Comparison of ENCODE assay signal across 15 cellular contexts in genomic region chr18:79518683-79519128, GRCh38.
A peak's percentile ranks its signal among the peaks of the same experiment; 100 is the strongest.
DNase-seq lines count a peak whose midpoint lies in the region; ATAC-seq and TF ChIP-seq lines count a peak whose summit lies in the region.
"Had no signal": no experiment of that assay in that cellular context is flagged by ENCODE, and none has a peak within 500 bp of the region (broad histone marks: within the 10 kb centered on the region; RNA-seq: fewer than 3 reads in every experiment).

No MANE protein-coding gene starts in this region.

- in situ Hi-C loops in mammary epithelial cell (cut with MboI; ENCODE audit: low sequenced_read_pairs in 2 of 2), result no loop called here

- TF ChIP-seq CTCF in breast epithelium (IDR thresholded peaks at IDR 0.05) (no peak), mammary epithelial cell (conservative IDR thresholded peaks at IDR 0.05 in 1 of 2, IDR thresholded peaks at IDR 0.05 in 1 of 2; ENCODE audit: extremely low read depth in 1 of 2, insufficient read depth in 1 of 2, low read depth in 1 of 2, low read length in 2 of 2) (no peak)

- no peaks in the 10 kb centered on the region for H4K20me1 ChIP-seq in mammary epithelial cell (ENCODE audit: insufficient read depth, low read length)

- H3K4me3 ChIP-seq in breast epithelium, result no peak overlapping the region
- no peak overlapping the region for H3K4me3 ChIP-seq in mammary epithelial cell (replicated peaks in 1 of 3; ENCODE audit: insufficient read depth in 1 of 3, low read depth in 2 of 3, low read length in 3 of 3)
- H3K4me3 ChIP-seq: heart right ventricle, right atrium auricular region had no signal

- no peak overlapping the region for H3K4me2 ChIP-seq in mammary epithelial cell (ENCODE audit: insufficient read depth, low read depth, low read length)
- H3K4me2 ChIP-seq: SK-N-SH had no signal

- DNase-seq in breast epithelium (ENCODE audit: low spot score in 2 of 2) (peak; percentile 15 to 44), mammary epithelial cell (no peak), left lobe of liver (ENCODE audit: low spot score) (peak; percentile 33), OCI-M1 (lab: John Stamatoyannopoulos, UW) (no peak)
- no peak for DNase-seq in activated CD8-positive, alpha-beta T cell treated with anti-CD3 and anti-CD28 coated beads, Interleukin-2, amount 10 ng/mL, durations not matched to agents 7 days and 5 days
- DNase-seq: central memory CD4-positive, alpha-beta T cell; heart right ventricle; NCI-H1105 treated with DMSO at 0.1 percent for 48 hours; NCI-H2171 treated with DMSO at 0.1 percent for 48 hours; NCI-H774; SK-N-SH; substantia nigra had no signal

- 77% methylated on average over 13 of the region's 14 CpGs for WGBS in mammary epithelial cell (ENCODE audit: low coverage, missing lambda C conversion rate)

- intact Hi-C loops in breast epithelium (cut with DNase I; ENCODE audit: low total_unique reads), result no loop called here
- intact Hi-C loops in mammary epithelial cell (cut with micrococcal nuclease), result no loop called here

- H3K36me3 ChIP-seq in breast epithelium (no peaks in the 10 kb centered on the region), mammary epithelial cell (ENCODE audit: insufficient read depth, low read length) (no peaks in the 10 kb centered on the region)
- H3K36me3 ChIP-seq: right atrium auricular region had no signal

- POLR2A ChIA-PET in activated CD8-positive, alpha-beta T cell treated with anti-CD3 and anti-CD28 coated beads, Interleukin-2, amount 10 ng/mL, durations not matched to agents 7 days and 5 days (lab: Charles Lee), result no interaction called here

- no peaks in the 10 kb centered on the region for H3K4me1 ChIP-seq in breast epithelium
- H3K4me1 ChIP-seq in mammary epithelial cell (ENCODE audit: insufficient read depth, low read length), result no peaks in the 10 kb centered on the region

- no peak overlapping the region for H3K9ac ChIP-seq in mammary epithelial cell (ENCODE audit: insufficient read depth, low read length)
- H3K9ac ChIP-seq: SK-N-SH had no signal

- dilution Hi-C loops in mammary epithelial cell (cut with HindIII; ENCODE audit: low sequenced_read_pairs), result no loop called here

- peaks cover 6% of the 10 kb centered on the region for H3K36me3 Mint-ChIP-seq in activated CD8-positive, alpha-beta T cell treated with anti-CD3 and anti-CD28 coated beads, Interleukin-2, amount 10 ng/mL, durations not matched to agents 7 days and 5 days (ENCODE audit: low read depth)

- H3K4me3 Mint-ChIP-seq in activated CD8-positive, alpha-beta T cell treated with anti-CD3 and anti-CD28 coated beads, Interleukin-2, amount 10 ng/mL, durations not matched to agents 7 days and 5 days, result no peak overlapping the region

- peaks cover 70% of the 10 kb centered on the region for H3K4me1 Mint-ChIP-seq in activated CD8-positive, alpha-beta T cell treated with anti-CD3 and anti-CD28 coated beads, Interleukin-2, amount 10 ng/mL, durations not matched to agents 7 days and 5 days (ENCODE audit: low read depth)

- no peak for TF ChIP-seq POLR2A in breast epithelium (IDR thresholded peaks at IDR 0.05)

- BruUV-seq in mammary epithelial cell (replicated peaks; lab: Mats Ljungman, UMichigan), result no TSS peak

- CTCF ChIA-PET in mammary epithelial cell (lab: Charles Lee; ENCODE audit: low non-redundant PET), result no interaction called here
- CTCF ChIA-PET in activated CD8-positive, alpha-beta T cell treated with anti-CD3 and anti-CD28 coated beads, Interleukin-2, amount 10 ng/mL, durations not matched to agents 7 days and 5 days (lab: Charles Lee), result no interaction called here

- H3K9me3 ChIP-seq in breast epithelium (no peaks in the 10 kb centered on the region), mammary epithelial cell (replicated peaks; ENCODE audit: insufficient read depth, low read length) (peaks cover 6% of the 10 kb centered on the region)
- H3K9me3 ChIP-seq: heart right ventricle, right atrium auricular region, SK-N-SH had no signal

- peak overlapping the region; percentile 43 for H3K27ac Mint-ChIP-seq in activated CD8-positive, alpha-beta T cell treated with anti-CD3 and anti-CD28 coated beads, Interleukin-2, amount 10 ng/mL, durations not matched to agents 7 days and 5 days

- H3K79me2 ChIP-seq in mammary epithelial cell (ENCODE audit: insufficient read depth, low read length), result no peaks in the 10 kb centered on the region

- H3K27me3 ChIP-seq in breast epithelium (no peaks in the 10 kb centered on the region), mammary epithelial cell (ENCODE audit: insufficient read depth, low read length) (no peaks in the 10 kb centered on the region)
- H3K27me3 ChIP-seq: heart right ventricle, right atrium auricular region had no signal

- H2AFZ ChIP-seq in mammary epithelial cell (ENCODE audit: low read depth, low read length), result no peak overlapping the region

- no peaks in the 10 kb centered on the region for H3K27me3 Mint-ChIP-seq in activated CD8-positive, alpha-beta T cell treated with anti-CD3 and anti-CD28 coated beads, Interleukin-2, amount 10 ng/mL, durations not matched to agents 7 days and 5 days (ENCODE audit: low read depth)

- no peak for ATAC-seq in activated CD8-positive, alpha-beta T cell treated with anti-CD3 and anti-CD28 coated beads, Interleukin-2, amount 10 ng/mL, durations not matched to agents 7 days and 5 days
- ATAC-seq in left lobe of liver, result no peak
- no peak for ATAC-seq in HG02840 (IDR thresholded peaks at IDR 0.05; ENCODE audit: low FRiP score, unreplicated experiment)
- ATAC-seq in HG02970 (IDR thresholded peaks at IDR 0.05; ENCODE audit: low FRiP score, unreplicated experiment), result no peak
- ATAC-seq: heart right ventricle had no signal

- no peak overlapping the region for H3K27ac ChIP-seq in breast epithelium
- H3K27ac ChIP-seq in mammary epithelial cell (ENCODE audit: insufficient read depth, low read depth, low read length), result no peak overlapping the region
- H3K27ac ChIP-seq: heart right ventricle, right atrium auricular region had no signal

- no peaks in the 10 kb centered on the region for H3K9me3 Mint-ChIP-seq in activated CD8-positive, alpha-beta T cell treated with anti-CD3 and anti-CD28 coated beads, Interleukin-2, amount 10 ng/mL, durations not matched to agents 7 days and 5 days (ENCODE audit: insufficient read depth)

Comparison
In these comparisons a context has a peak if more than half of its experiments do, and no peak if none do; other contexts are left out.
1. DNase-seq: peak in breast epithelium (2 of 2) and left lobe of liver (single experiment); none in mammary epithelial cell (single experiment), activated CD8-positive, alpha-beta T cell treated with anti-CD3 and anti-CD28 coated beads, Interleukin-2, amount 10 ng/mL, durations not matched to agents 7 days and 5 days (single experiment) and OCI-M1 (single experiment).